ENCODE assay signal across 8 cellular contexts in the genomic region with DNA sequence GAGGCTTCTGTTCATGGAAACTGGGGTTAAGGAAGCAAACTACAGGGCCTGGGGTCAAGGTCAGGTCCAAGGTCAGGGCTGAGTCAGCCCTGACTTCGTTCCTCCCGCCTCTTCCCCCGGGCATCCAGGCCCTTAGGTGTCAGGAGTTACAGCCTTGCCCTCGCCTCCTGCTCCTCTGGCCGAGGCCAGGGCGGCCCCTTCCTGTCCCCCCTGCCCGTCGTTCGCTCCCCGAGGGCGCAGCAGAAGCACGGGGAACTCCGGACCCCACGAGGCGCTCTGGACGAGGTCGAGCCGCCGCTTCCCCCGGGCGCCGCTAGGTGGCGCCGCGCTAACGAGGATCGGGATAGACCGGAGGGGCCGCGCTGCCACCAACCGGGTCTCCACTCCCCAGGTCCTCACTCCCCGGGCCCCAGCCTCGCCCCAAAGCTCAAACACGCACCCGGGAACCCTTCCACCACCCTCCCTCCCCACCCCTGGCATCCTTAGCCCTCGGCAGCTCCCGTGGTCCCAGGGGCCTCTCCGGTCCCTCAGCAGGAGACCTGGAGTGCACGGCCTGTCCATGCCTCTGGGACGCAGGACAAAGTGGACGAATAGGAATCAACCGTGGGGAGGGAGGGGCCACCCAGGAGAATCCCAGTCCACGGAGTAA. TPM values are rescaled to one million over a fixed set of nuclear protein-coding genes. Genes with fewer than 3 reads are reported as not detected.
DNase-seq lines count a peak whose midpoint lies in the region; ATAC-seq and TF ChIP-seq lines count a peak whose summit lies in the region.
"Had no signal": no experiment of that assay in that cellular context is flagged by ENCODE, and none has a peak within 500 bp of the region (broad histone marks: within the 10 kb centered on the region; RNA-seq: fewer than 3 reads in every experiment).

No MANE protein-coding gene starts in this region.

- H3K27ac ChIP-seq in OCI-LY1 (ENCODE audit: low read depth, low read length, poor library complexity, severe bottlenecking) (peak overlapping the region; percentile 67), esophagus squamous epithelium (peak overlapping the region in 1 of 4 donors; percentile 17)

- peak overlapping the region; percentile 51 for H3K9ac ChIP-seq in OCI-LY1 (ENCODE audit: low read length)

- peaks cover 0 to 4% (median 0%) of the 10 kb centered on the region in 5 donors for H3K27me3 Mint-ChIP-seq in naive thymus-derived CD8-positive, alpha-beta T cell

- no peak overlapping the region for H3K4me3 Mint-ChIP-seq in naive thymus-derived CD8-positive, alpha-beta T cell
- H3K4me3 Mint-ChIP-seq in stimulated activated effector memory CD8-positive, alpha-beta T cell treated with anti-CD3 and anti-CD28 coated beads, Interleukin-12 subunit alpha, Interleukin-12 subunit beta, amount 100 ng/mL, for 72 hours, result peak overlapping the region; percentile 11
- H3K4me3 Mint-ChIP-seq: stimulated activated naive CD8-positive, alpha-beta T cell treated with anti-CD3 and anti-CD28 coated beads, Interleukin-15, Interleukin-2, amounts not matched to agents 100 ng/mL and 50 ng/mL, for 24 hours had no signal

- no peaks in the 10 kb centered on the region for H3K9me3 ChIP-seq in OCI-LY1 (ENCODE audit: low read length)
- H3K9me3 ChIP-seq in esophagus squamous epithelium, result no peaks in the 10 kb centered on the region

- no peak overlapping the region for H3K27ac Mint-ChIP-seq in naive thymus-derived CD8-positive, alpha-beta T cell
- H3K27ac Mint-ChIP-seq in stimulated activated effector memory CD8-positive, alpha-beta T cell treated with anti-CD3 and anti-CD28 coated beads, Interleukin-12 subunit alpha, Interleukin-12 subunit beta, amount 100 ng/mL, for 72 hours, result no peak overlapping the region
- H3K27ac Mint-ChIP-seq: stimulated activated naive CD8-positive, alpha-beta T cell treated with anti-CD3 and anti-CD28 coated beads, Interleukin-15, Interleukin-2, amounts not matched to agents 100 ng/mL and 50 ng/mL, for 24 hours had no signal

- peak overlapping the region; percentile 21 for H3K4me3 ChIP-seq in GM12864 (ENCODE audit: low read depth, low read length)
- H3K4me3 ChIP-seq in OCI-LY1 (ENCODE audit: low read depth, low read length, poor library complexity, severe bottlenecking), result peak overlapping the region; percentile 33
- H3K4me3 ChIP-seq in esophagus squamous epithelium, result peak overlapping the region in 2 of 4 donors; percentile 26 to 54

- TF ChIP-seq CTCF in GM12864 (IDR thresholded peaks at IDR 0.05; ENCODE audit: low read depth, low read length, missing control alignments), result peak; percentile 91
- TF ChIP-seq CTCF in OCI-LY1 (IDR thresholded peaks at IDR 0.05; ENCODE audit: low read length), result peak; percentile 93
- peak; percentile 88 to 99 (median 94) for TF ChIP-seq CTCF in esophagus squamous epithelium (IDR thresholded peaks at IDR 0.05)

- no peaks in the 10 kb centered on the region for H3K9me2 ChIP-seq in OCI-LY1 (ENCODE audit: low read depth, low read length)

- ATAC-seq in HG03139 (IDR thresholded peaks at IDR 0.05; ENCODE audit: unreplicated experiment), result peak; percentile 74
- ATAC-seq in naive thymus-derived CD8-positive, alpha-beta T cell, result peak; percentile 91 to 98
- peak; percentile 83 for ATAC-seq in stimulated activated effector memory CD8-positive, alpha-beta T cell treated with anti-CD3 and anti-CD28 coated beads, Interleukin-12 subunit alpha, Interleukin-12 subunit beta, amount 100 ng/mL, for 72 hours

- H3K36me3 Mint-ChIP-seq in naive thymus-derived CD8-positive, alpha-beta T cell, result no peaks in the 10 kb centered on the region
- H3K36me3 Mint-ChIP-seq in stimulated activated effector memory CD8-positive, alpha-beta T cell treated with anti-CD3 and anti-CD28 coated beads, Interleukin-12 subunit alpha, Interleukin-12 subunit beta, amount 100 ng/mL, for 72 hours, result no peaks in the 10 kb centered on the region

- DNase-seq in GM12864 (ENCODE audit: low read depth) (peak; percentile 10), activated T-cell treated with anti-CD3 and anti-CD28 coated beads for 24 hours (ENCODE audit: low read depth) (peak; percentile 72), esophagus squamous epithelium (lab: John Stamatoyannopoulos, UW) (no peak)
- peak; percentile 60 to 90 (median 80) for DNase-seq in naive thymus-derived CD8-positive, alpha-beta T cell
- peak; percentile 86 to 93 for DNase-seq in stimulated activated effector memory CD8-positive, alpha-beta T cell treated with anti-CD3 and anti-CD28 coated beads, Interleukin-12 subunit alpha, Interleukin-12 subunit beta, amount 100 ng/mL, for 72 hours (ENCODE audit: low spot score in 2 of 2)

- no peaks in the 10 kb centered on the region for H3K9me3 Mint-ChIP-seq in naive thymus-derived CD8-positive, alpha-beta T cell
- no peaks in the 10 kb centered on the region for H3K9me3 Mint-ChIP-seq in stimulated activated effector memory CD8-positive, alpha-beta T cell treated with anti-CD3 and anti-CD28 coated beads, Interleukin-12 subunit alpha, Interleukin-12 subunit beta, amount 100 ng/mL, for 72 hours
- H3K9me3 Mint-ChIP-seq: stimulated activated naive CD8-positive, alpha-beta T cell treated with anti-CD3 and anti-CD28 coated beads, Interleukin-15, Interleukin-2, amounts not matched to agents 100 ng/mL and 50 ng/mL, for 24 hours had no signal

- H3K4me1 ChIP-seq in OCI-LY1 (ENCODE audit: insufficient read depth, low read length, severe bottlenecking) (peaks cover 45% of the 10 kb centered on the region), esophagus squamous epithelium (peaks cover 4 to 15% (median 14%) of the 10 kb centered on the region in 3 donors)

- no peaks in the 10 kb centered on the region for H3K27me3 ChIP-seq in OCI-LY1 (ENCODE audit: insufficient read depth, low read length)
- peaks cover 0 to 9% (median 0%) of the 10 kb centered on the region in 4 donors for H3K27me3 ChIP-seq in esophagus squamous epithelium

- no peak overlapping the region for H2AFZ ChIP-seq in OCI-LY1 (ENCODE audit: low read length)

- H3K4me2 ChIP-seq in OCI-LY1 (ENCODE audit: low read length), result peak overlapping the region; percentile 53

- H3K79me2 ChIP-seq in OCI-LY1 (ENCODE audit: insufficient read depth, low read length), result no peaks in the 10 kb centered on the region

- no peaks in the 10 kb centered on the region for H3F3A ChIP-seq in OCI-LY1 (ENCODE audit: insufficient read depth, low read length)

- TF ChIP-seq POLR2A in esophagus squamous epithelium (IDR thresholded peaks at IDR 0.05), result no peak

- no peaks in the 10 kb centered on the region for H4K20me1 ChIP-seq in OCI-LY1 (ENCODE audit: insufficient read depth, low read length)

- intact Hi-C loops in esophagus squamous epithelium (cut with DNase I), result loop anchor here (5.0 kb wide), 1 partner anchor 129 kb away; the partner anchor contains the start of gene CUX1

- no peaks in the 10 kb centered on the region for H3K36me3 ChIP-seq in OCI-LY1 (ENCODE audit: insufficient read depth, low read length)
- H3K36me3 ChIP-seq in esophagus squamous epithelium, result no peaks in the 10 kb centered on the region

- 0% methylated on average over 9 to 14 of the region's 43 CpGs for whole genome bisulfite sequencing in esophagus squamous epithelium, 2 donors

- POLR2A ChIA-PET in naive thymus-derived CD8-positive, alpha-beta T cell (lab: Charles Lee), result interaction anchor here (1.7 to 2.2 kb wide), 2 partner anchors 55 to 126 kb away, joined by 8 to 10 read pairs; no protein-coding TSS in a partner anchor

- H3K4me1 Mint-ChIP-seq in naive thymus-derived CD8-positive, alpha-beta T cell, result peaks cover 0 to 5% (median under 1%) of the 10 kb centered on the region in 4 donors
- no peaks in the 10 kb centered on the region for H3K4me1 Mint-ChIP-seq in stimulated activated effector memory CD8-positive, alpha-beta T cell treated with anti-CD3 and anti-CD28 coated beads, Interleukin-12 subunit alpha, Interleukin-12 subunit beta, amount 100 ng/mL, for 72 hours

RNA-seq across cellular contexts. Expression of gene MYL10, which starts 59.2 kb away (rescaled TPM):
- total RNA-seq in esophagus squamous epithelium, result not detected
- not detected for total RNA-seq in naive thymus-derived CD8-positive, alpha-beta T cell
- not detected for polyA plus RNA-seq in naive thymus-derived CD8-positive, alpha-beta T cell
